Comparison of ENCODE assay signal across 8 cellular contexts in the genomic region with DNA sequence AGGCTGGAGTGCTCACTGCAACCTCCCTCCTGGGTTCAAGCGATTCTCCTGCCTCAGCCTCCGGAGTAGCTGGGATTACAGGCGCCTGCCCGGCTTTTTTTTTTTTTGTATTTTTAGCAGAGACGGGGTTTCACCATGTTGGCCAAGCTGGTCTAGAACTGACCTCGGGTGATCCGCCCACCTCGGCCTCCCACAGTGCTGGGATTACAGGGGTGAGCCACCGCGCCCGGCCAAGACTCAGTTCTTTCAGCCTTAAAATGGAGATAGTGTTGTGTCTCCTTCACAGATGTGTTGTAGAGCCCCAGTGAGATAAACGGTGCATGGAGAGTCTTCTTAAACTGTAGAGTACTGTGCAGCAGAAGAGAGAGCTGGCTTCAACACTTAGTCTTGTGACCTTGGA. TPM values are rescaled to one million over a fixed set of nuclear protein-coding genes. Genes with fewer than 3 reads are reported as not detected.
DNase-seq lines count a peak whose midpoint lies in the region; ATAC-seq, FAIRE-seq and TF ChIP-seq lines count a peak whose summit lies in the region.
"Not testable (repeated sequence)": the region's sequence is repeated elsewhere in the genome, so short reads cannot be mapped to it uniquely, and the experiment has no call there.

No MANE protein-coding gene starts in this region.

- peak overlapping the region in 1 of 2 experiments; percentile 97; a peak in 2 of 6 replicates for H3K27ac ChIP-seq in A549
- not testable (repeated sequence) for H3K27ac ChIP-seq in OCI-LY3 (ENCODE audit: low read length); cardiac muscle cell; mucosa of rectum (ENCODE audit: low read depth in 2 of 2, low read length in 2 of 2)

- not testable (repeated sequence) for H3K27me3 ChIP-seq in OCI-LY3 (ENCODE audit: low read depth, low read length); cardiac muscle cell; mucosa of rectum (ENCODE audit: control insufficient read depth in 2 of 2, insufficient read depth in 2 of 2, low read length in 2 of 2)

- H3K9me3 Mint-ChIP-seq in activated CD8-positive, alpha-beta memory T cell treated with anti-CD3 and anti-CD28 coated beads, Interleukin-2, amount 10 ng/mL, durations not matched to agents 7 days and 5 days (ENCODE audit: low read depth): not testable (repeated sequence)

- TF ChIP-seq RAD21 in A549 (conservative IDR thresholded peaks at IDR 0.05 in 1 of 2, IDR thresholded peaks at IDR 0.05 in 1 of 2): not testable (repeated sequence)

- ATAC-seq in A549; activated CD8-positive, alpha-beta memory T cell treated with anti-CD3 and anti-CD28 coated beads, Interleukin-2, amount 10 ng/mL, durations not matched to agents 7 days and 5 days: not testable (repeated sequence)

- not testable (repeated sequence) for H2AFZ ChIP-seq in OCI-LY3 (ENCODE audit: low read depth, low read length)

- TF ChIP-seq POLR2A in A549 (IDR thresholded peaks at IDR 0.05; ENCODE audit: low read length): not testable (repeated sequence)

- peaks cover 76% of the 10 kb centered on the region for H3K79me2 ChIP-seq in OCI-LY3 (ENCODE audit: low read length)

- CTCF ChIA-PET in A549 (lab: Yijun Ruan, JAX): interaction anchor here (0.6 kb wide), 2 partner anchors 14 to 171 kb away, joined by 3 to 5 read pairs; no protein-coding TSS in a partner anchor
- CTCF ChIA-PET in activated CD8-positive, alpha-beta memory T cell treated with anti-CD3 and anti-CD28 coated beads, Interleukin-2, amount 10 ng/mL, durations not matched to agents 7 days and 5 days (lab: Charles Lee): interaction anchor here (0.9 to 6.1 kb wide), 4 partner anchors 8 to 44 kb away, joined by 3 to 40 read pairs (median 6); no protein-coding TSS in a partner anchor

- not testable (repeated sequence) for TF ChIP-seq CTCF in A549 (IDR thresholded peaks at IDR 0.05); GM12875 (IDR thresholded peaks at IDR 0.05; ENCODE audit: borderline replicate concordance, insufficient read depth, low read depth, low read length); OCI-LY3 (IDR thresholded peaks at IDR 0.05; ENCODE audit: low read depth, low read length); cardiac fibroblast (IDR thresholded peaks at IDR 0.05; ENCODE audit: low read depth, low read length); cardiac muscle cell (IDR thresholded peaks at IDR 0.05; ENCODE audit: low read depth, low read length)

- not testable (repeated sequence) for H3K27me3 Mint-ChIP-seq in activated CD8-positive, alpha-beta memory T cell treated with anti-CD3 and anti-CD28 coated beads, Interleukin-2, amount 10 ng/mL, durations not matched to agents 7 days and 5 days

- H3K36me3 ChIP-seq in OCI-LY3 (replicated peaks; ENCODE audit: low read depth, low read length): peaks cover 33% of the 10 kb centered on the region
- H3K36me3 ChIP-seq in cardiac muscle cell: peaks cover 10% of the 10 kb centered on the region
- not testable (repeated sequence) for H3K36me3 ChIP-seq in mucosa of rectum (ENCODE audit: control insufficient read depth in 2 of 2, insufficient read depth in 2 of 2, low read length in 2 of 2)

- H3K27ac Mint-ChIP-seq in activated CD8-positive, alpha-beta memory T cell treated with anti-CD3 and anti-CD28 coated beads, Interleukin-2, amount 10 ng/mL, durations not matched to agents 7 days and 5 days: peak overlapping the region; percentile 95

- peak overlapping the region; percentile 97 for H3K9ac ChIP-seq in OCI-LY3 (ENCODE audit: low read length)
- H3K9ac ChIP-seq in mucosa of rectum (ENCODE audit: low read depth in 1 of 2, low read length in 2 of 2): not testable (repeated sequence)

- H3K4me3 ChIP-seq in A549 (peak overlapping the region; percentile 93), GM12875 (ENCODE audit: low read depth, low read length) (peak overlapping the region; percentile 84), OCI-LY3 (ENCODE audit: low read length) (peak overlapping the region; percentile 96), cardiac fibroblast (replicated peaks in 1 of 2; ENCODE audit: low read depth in 2 of 2, low read length in 2 of 2) (peak overlapping the region; percentile 80 to 94), cardiac muscle cell (peak overlapping the region; percentile 69), mucosa of rectum (ENCODE audit: low read length in 2 of 2) (peak overlapping the region; percentile 82 to 90), skeletal muscle cell (ENCODE audit: low read depth, low read length) (peak overlapping the region; percentile 78)

- not testable (repeated sequence) for FAIRE-seq in A549 (lab: Jason Lieb, UNC)

- H3K4me2 ChIP-seq in A549: peak overlapping the region; percentile 96
- H3K4me2 ChIP-seq in OCI-LY3 (ENCODE audit: low read length): peak overlapping the region; percentile 99

- not testable (repeated sequence) for H3K9me3 ChIP-seq in A549; OCI-LY3 (ENCODE audit: insufficient read depth, low read length); cardiac muscle cell (ENCODE audit: low read depth); mucosa of rectum (ENCODE audit: control insufficient read depth in 2 of 2, low read length in 2 of 2)

- POLR2A ChIA-PET in A549 (lab: Yijun Ruan, JAX): not testable (repeated sequence)

- H3K4me1 ChIP-seq in A549 (peaks cover 21% of the 10 kb centered on the region; the same call in 2 of the 3 replicates), OCI-LY3 (ENCODE audit: low read length) (peaks cover 15% of the 10 kb centered on the region), mucosa of rectum (ENCODE audit: control insufficient read depth in 2 of 2, insufficient read depth in 2 of 2, low read length in 2 of 2) (peaks cover 13 to 19% of the 10 kb centered on the region in 2 donors)
- not testable (repeated sequence) for H3K4me1 ChIP-seq in cardiac muscle cell (ENCODE audit: low read depth)

- TF ChIP-seq EP300 in A549 (IDR thresholded peaks at IDR 0.05): not testable (repeated sequence)

- peaks cover 66% of the 10 kb centered on the region for H3K4me1 Mint-ChIP-seq in activated CD8-positive, alpha-beta memory T cell treated with anti-CD3 and anti-CD28 coated beads, Interleukin-2, amount 10 ng/mL, durations not matched to agents 7 days and 5 days

- H3K4me3 Mint-ChIP-seq in activated CD8-positive, alpha-beta memory T cell treated with anti-CD3 and anti-CD28 coated beads, Interleukin-2, amount 10 ng/mL, durations not matched to agents 7 days and 5 days: peak overlapping the region; percentile 86

- H3K36me3 Mint-ChIP-seq in activated CD8-positive, alpha-beta memory T cell treated with anti-CD3 and anti-CD28 coated beads, Interleukin-2, amount 10 ng/mL, durations not matched to agents 7 days and 5 days: peaks cover 25% of the 10 kb centered on the region

- H4K20me1 ChIP-seq in OCI-LY3 (ENCODE audit: insufficient read depth, low read length): not testable (repeated sequence)

- DNase-seq in A549 (ENCODE audit: low read depth in 1 of 2, low spot score in 1 of 2); activated CD8-positive, alpha-beta memory T cell treated with anti-CD3 and anti-CD28 coated beads, Interleukin-2, amount 10 ng/mL, durations not matched to agents 7 days and 5 days; cardiac fibroblast (ENCODE audit: low read depth in 2 of 2); cardiac muscle cell (ENCODE audit: low read depth in 1 of 2, low spot score in 1 of 2); skeletal muscle cell (ENCODE audit: low read depth): not testable (repeated sequence)

- 77% methylated on average over 11 of the region's 12 CpGs for WGBS in A549 (ENCODE audit: missing lambda C conversion rate)

RNA-seq across cellular contexts. Expression of gene ACAD9, which starts 1.0 kb away (rescaled TPM):
- polyA plus RNA-seq in A549 (2011; rRNA removed): 24.1 and 26.1 TPM in 2 replicates
- polyA plus RNA-seq in A549 (2012; cell fraction: cytosol; rRNA removed): 38.6 and 41.5 TPM in 2 replicates
- 74.8 and 78.0 TPM in 2 replicates for polyA plus RNA-seq in A549 (2012; cell fraction: nucleus; rRNA removed)
- polyA plus RNA-seq in A549 (2017; fragmentation: RNase III; extraction: RNeasy Plus Mini Kit Qiagen cat#74134 plus additional on column Dnase treatment): 28.3 to 29.2 TPM (median 28.7 TPM) in 3 replicates
- polyA minus RNA-seq in A549 (2011; rRNA and poly(A)+ RNA removed): 41.7 and 45.2 TPM in 2 replicates
- total RNA-seq in activated CD8-positive, alpha-beta memory T cell treated with anti-CD3 and anti-CD28 coated beads, Interleukin-2, amount 10 ng/mL, durations not matched to agents 7 days and 5 days: 10 to 100 TPM; 61.2 to 68.2 TPM
- 38.3 and 61.2 TPM in 2 replicates for total RNA-seq in cardiac muscle cell
- 44.5 and 47.7 TPM in 2 replicates for polyA plus RNA-seq in cardiac muscle cell
